10 cellular contexts compared by ENCODE assay signal in genomic region chr16:46686815-46687473, GRCh38. TPM values are rescaled to one million over a fixed set of nuclear protein-coding genes. Genes with fewer than 3 reads are reported as not detected.
A peak's percentile ranks its signal among the peaks of the same experiment; 100 is the strongest.
DNase-seq lines count a peak whose midpoint lies in the region; ATAC-seq, FAIRE-seq and TF ChIP-seq lines count a peak whose summit lies in the region.
"Had no signal": no experiment of that assay in that cellular context is flagged by ENCODE, and none has a peak within 500 bp of the region (broad histone marks: within the 10 kb centered on the region; RNA-seq: fewer than 3 reads in every experiment).

No MANE protein-coding gene starts in this region.

- CTCF ChIA-PET in Panc1 (lab: Charles Lee): no interaction called here

- WGBS in stomach, 5 donors: 22 to 39% (median 31%) methylated on average over 5 of the region's 5 CpGs

- peaks cover 62% of the 10 kb centered on the region for H3K4me1 Mint-ChIP-seq in activated T-cell treated with anti-CD3 and anti-CD28 coated beads, Interleukin-2, amount 50 U/mL, for 72 hours (ENCODE audit: low read depth)
- peaks cover 37% of the 10 kb centered on the region for H3K4me1 Mint-ChIP-seq in glutamatergic neuron (ENCODE audit: low read depth, unreplicated experiment)

- H3K27me3 Mint-ChIP-seq in activated T-cell treated with anti-CD3 and anti-CD28 coated beads, Interleukin-2, amount 50 U/mL, for 72 hours (ENCODE audit: low read depth): no peaks in the 10 kb centered on the region
- peaks cover 8% of the 10 kb centered on the region for H3K27me3 Mint-ChIP-seq in glutamatergic neuron (ENCODE audit: unreplicated experiment)

- no peak overlapping the region for H3K27ac Mint-ChIP-seq in activated T-cell treated with anti-CD3 and anti-CD28 coated beads, Interleukin-2, amount 50 U/mL, for 72 hours
- no peak overlapping the region for H3K27ac Mint-ChIP-seq in glutamatergic neuron (ENCODE audit: unreplicated experiment)

- BruUV-seq in Panc1 (replicated peaks; lab: Mats Ljungman, UMichigan): no TSS peak

- no peak for TF ChIP-seq POLR2A in stomach (IDR thresholded peaks at IDR 0.05)
- TF ChIP-seq POLR2A in H54 (IDR thresholded peaks at IDR 0.05; ENCODE audit: low read depth, low read length): no peak

- no peaks in the 10 kb centered on the region for H3K9me3 Mint-ChIP-seq in activated T-cell treated with anti-CD3 and anti-CD28 coated beads, Interleukin-2, amount 50 U/mL, for 72 hours
- H3K9me3 Mint-ChIP-seq in glutamatergic neuron (ENCODE audit: unreplicated experiment): peaks cover 9% of the 10 kb centered on the region

- H3K36me3 ChIP-seq in Panc1 (ENCODE audit: control insufficient read depth, insufficient read depth, low read length) (peaks cover 2% of the 10 kb centered on the region; the same call in 1 of the 2 replicates), stomach (no peaks in the 10 kb centered on the region)

- intact Hi-C loops in Panc1 (cut with micrococcal nuclease; ENCODE audit: unreplicated experiment): loop anchor here (5.0 kb wide), 1 partner anchor 105 kb away; no protein-coding TSS in a partner anchor
- intact Hi-C loops in stomach (cut with DNase I; ENCODE audit: low total_unique reads): no loop called here

- H3K36me3 Mint-ChIP-seq in activated T-cell treated with anti-CD3 and anti-CD28 coated beads, Interleukin-2, amount 50 U/mL, for 72 hours (ENCODE audit: insufficient read depth in 2 of 2): peaks cover 6 to 10% of the 10 kb centered on the region in 2 donors
- H3K36me3 Mint-ChIP-seq in glutamatergic neuron (ENCODE audit: unreplicated experiment): no peaks in the 10 kb centered on the region

- H3K4me1 ChIP-seq in Panc1 (ENCODE audit: control insufficient read depth, insufficient read depth, low read length): peaks cover 25% of the 10 kb centered on the region
- peaks cover 51 to 84% (median 67%) of the 10 kb centered on the region in 4 donors for H3K4me1 ChIP-seq in stomach

- TF ChIP-seq EP300 in stomach (IDR thresholded peaks at IDR 0.05): no peak

- H3K4me3 Mint-ChIP-seq in activated T-cell treated with anti-CD3 and anti-CD28 coated beads, Interleukin-2, amount 50 U/mL, for 72 hours: peak overlapping the region; percentile 2 to 24
- peak overlapping the region; percentile 66 for H3K4me3 Mint-ChIP-seq in glutamatergic neuron (ENCODE audit: unreplicated experiment)

- H3K9me3 ChIP-seq in Panc1 (ENCODE audit: control insufficient read depth, insufficient read depth, low read depth, low read length): no peaks in the 10 kb centered on the region
- H3K9me3 ChIP-seq in stomach: no peaks in the 10 kb centered on the region

- no peak overlapping the region; the same call in 1 of the 2 replicates for H3K27ac ChIP-seq in Panc1 (ENCODE audit: low read length)
- H3K27ac ChIP-seq in stomach: peak overlapping the region in 1 of 5 donors; percentile 95

- FAIRE-seq in H54 (lab: Jason Lieb, UNC): no peak

- TF ChIP-seq CTCF in Panc1 (IDR thresholded peaks at IDR 0.05) (no peak), glutamatergic neuron (IDR thresholded peaks at IDR 0.05; ENCODE audit: partially characterized antibody, unreplicated experiment) (peak; percentile 31), stomach (IDR thresholded peaks at IDR 0.05) (no peak)

- POLR2A ChIA-PET in Panc1 (lab: Charles Lee): interaction anchor here (0.6 kb wide), 1 partner anchor 17 kb away, joined by 3 read pairs; no protein-coding TSS in a partner anchor

- in situ Hi-C loops in Panc1 (cut with HindIII; ENCODE audit: low pct_unique_long_range_greater_than_20kb, low sequenced_read_pairs): no loop called here

- no peak for ATAC-seq in activated T-cell treated with anti-CD3 and anti-CD28 coated beads, Interleukin-2, amount 50 U/mL, for 72 hours (replicated peaks in 1 of 2)
- ATAC-seq in Panc1: no peak
- no peak for ATAC-seq in HG03025 (IDR thresholded peaks at IDR 0.05; ENCODE audit: low FRiP score, unreplicated experiment)
- no peak for ATAC-seq in GM21723 (IDR thresholded peaks at IDR 0.05; ENCODE audit: unreplicated experiment)

- H3K27me3 ChIP-seq in Panc1 (ENCODE audit: control insufficient read depth, insufficient read depth, low read length) (no peaks in the 10 kb centered on the region), stomach (no peaks in the 10 kb centered on the region)

- H3K4me3 ChIP-seq in Panc1 (ENCODE audit: low read depth in 2 of 2, low read length in 2 of 2): peak overlapping the region; percentile 85 to 94
- H3K4me3 ChIP-seq in stomach: peak overlapping the region in 3 of 4 donors; percentile 93 to 94 (median 94)

- DNase-seq in activated T-cell treated with anti-CD3 and anti-CD28 coated beads, Interleukin-2, amount 50 U/mL, for 72 hours: no peak
- no peak for DNase-seq in activated T-cell treated with anti-CD3 and anti-CD28 coated beads, Interleukin-2, amount 50 U/mL, for 48 hours
- no peak for DNase-seq in Panc1 (ENCODE audit: low read depth, low spot score)
- DNase-seq in glutamatergic neuron: no peak
- no peak for DNase-seq in stomach
- no peak for DNase-seq in H54 (ENCODE audit: insufficient read length, low spot score)
- DNase-seq: NCI-H187, OCI-M1 had no signal

RNA-seq across cellular contexts. Expression of gene VPS35, which starts 2.0 kb away (rescaled TPM):
- total RNA-seq in activated T-cell treated with anti-CD3 and anti-CD28 coated beads, Interleukin-2, amount 50 U/mL, for 72 hours: 10 to 100 TPM; 68.0 to 77.4 TPM
- total RNA-seq in Panc1 (2021; ENCODE audit: unreplicated experiment) (86.8 TPM), glutamatergic neuron (ENCODE audit: unreplicated experiment) (111 TPM), stomach (100 to 1,000 TPM in 3 of 5 donors, 10 to 100 TPM in 2; 21.4 to 159 (median 108) TPM)
- polyA plus RNA-seq in Panc1 (2012; ENCODE audit: insufficient read length): 46.6 TPM
- polyA plus RNA-seq in stomach: 10 to 100 TPM; 17.9 to 39.1 (median 18.7) TPM

RNA-seq across cellular contexts. Expression of gene ORC6, which starts 2.5 kb away (rescaled TPM):
- 10 to 100 TPM; 48.0 to 57.2 TPM for total RNA-seq in activated T-cell treated with anti-CD3 and anti-CD28 coated beads, Interleukin-2, amount 50 U/mL, for 72 hours
- total RNA-seq in Panc1 (2021; ENCODE audit: unreplicated experiment) (33.5 TPM), glutamatergic neuron (ENCODE audit: unreplicated experiment) (30.1 TPM), stomach (1 to 10 TPM in 3 of 5 donors, under 1 TPM in 1, not detected in 1; 0.58 to 8.3 (median 5.5) TPM)
- 18.5 TPM for polyA plus RNA-seq in Panc1 (2012; ENCODE audit: insufficient read length)
- polyA plus RNA-seq in stomach: 1 to 10 TPM; 3.4 to 4.4 (median 3.8) TPM
